Comparison of ENCODE assay signal across 8 cellular contexts in the genomic region with DNA sequence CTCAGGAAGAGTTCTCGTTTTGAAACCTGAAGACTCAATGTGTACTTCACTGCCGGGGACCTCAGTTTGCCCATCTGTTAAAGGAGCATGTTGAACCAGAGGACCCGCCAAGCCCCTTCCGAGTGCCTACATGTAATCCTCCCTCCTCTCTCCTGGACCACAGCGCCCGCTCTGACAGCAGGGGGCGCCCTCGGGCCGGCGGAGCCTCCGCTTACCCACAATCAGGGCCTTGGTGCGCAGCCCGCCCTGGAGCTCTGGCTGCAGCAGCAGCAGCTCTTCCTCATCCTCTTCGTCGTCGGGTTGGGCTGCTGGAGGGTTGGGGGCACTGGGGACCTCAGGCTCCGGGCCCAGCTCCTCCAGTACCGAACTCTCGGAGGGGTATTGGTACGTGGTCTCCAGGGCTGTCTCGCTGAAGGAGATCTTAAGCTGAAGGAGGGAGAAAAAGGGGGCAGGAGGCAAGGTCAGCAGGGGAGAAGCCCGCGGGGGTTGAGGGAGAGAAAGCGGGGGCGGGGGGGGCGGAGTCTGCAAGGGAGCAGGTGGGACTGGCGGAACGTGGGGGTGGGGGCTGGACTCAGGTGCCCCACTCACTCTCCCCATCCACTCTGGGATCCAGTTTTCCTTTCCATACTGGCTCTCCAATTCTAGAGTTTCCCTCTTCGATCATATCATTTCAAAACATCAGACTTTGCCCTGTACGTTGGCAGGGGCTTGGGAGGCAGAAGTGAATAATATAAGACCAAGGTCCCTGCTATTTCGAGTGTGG. TPM values are rescaled to one million over a fixed set of nuclear protein-coding genes. Genes with fewer than 3 reads are reported as not detected.
A peak's percentile ranks its signal among the peaks of the same experiment; 100 is the strongest.
DNase-seq lines count a peak whose midpoint lies in the region; ATAC-seq and TF ChIP-seq lines count a peak whose summit lies in the region.

No MANE protein-coding gene starts in this region.

- no peak overlapping the region for H2AFZ ChIP-seq in MM.1S (ENCODE audit: low read length)

- H3K9me2 ChIP-seq in MM.1S (replicated peaks; ENCODE audit: insufficient read depth, low read length) = no peaks in the 10 kb centered on the region

- H3K9me3 ChIP-seq in MM.1S (replicated peaks; ENCODE audit: insufficient read depth, low read length) = no peaks in the 10 kb centered on the region

- H3K36me3 ChIP-seq in MM.1S (replicated peaks; ENCODE audit: insufficient read depth, low read length) = 0 out of 2 replicates have a peak, but pooled peaks cover 3% of the 10 kb centered on the region

- peak overlapping the region; percentile 72; the same call in 1 of the 2 replicates for H3K4me2 ChIP-seq in MM.1S (ENCODE audit: low read depth, low read length)

- no peaks in the 10 kb centered on the region for H3K27me3 Mint-ChIP-seq in type B pancreatic cell

- H3K27me3 ChIP-seq in MM.1S (replicated peaks; ENCODE audit: insufficient read depth, low read length) = no peaks in the 10 kb centered on the region

- peaks cover 61% of the 10 kb centered on the region for H3K79me2 ChIP-seq in MM.1S (ENCODE audit: low read length)

- peaks cover 35% of the 10 kb centered on the region for H3F3A ChIP-seq in MM.1S (ENCODE audit: insufficient read depth, low read length)

- H3K36me3 Mint-ChIP-seq in type B pancreatic cell = peaks cover 9% of the 10 kb centered on the region

- H3K9me3 Mint-ChIP-seq in type B pancreatic cell = no peaks in the 10 kb centered on the region

- H3K4me3 Mint-ChIP-seq in type B pancreatic cell = peak overlapping the region; percentile 31

- no peak overlapping the region for H3K27ac Mint-ChIP-seq in type B pancreatic cell

- TF ChIP-seq CTCF in 22Rv1 (IDR thresholded peaks at IDR 0.05) = peak; percentile 98
- peak; percentile 96 for TF ChIP-seq CTCF in MM.1S (IDR thresholded peaks at IDR 0.05; ENCODE audit: low read length)
- TF ChIP-seq CTCF in type B pancreatic cell (conservative IDR thresholded peaks at IDR 0.05) = peak; percentile 97

- H3K27ac ChIP-seq in 22Rv1 (no peak overlapping the region), MM.1S (ENCODE audit: low read length) (no peak overlapping the region)

- H3K4me1 ChIP-seq in MM.1S (ENCODE audit: low read length) = peaks cover 23% of the 10 kb centered on the region

- H3K4me1 Mint-ChIP-seq in type B pancreatic cell (ENCODE audit: unreplicated experiment) = peaks cover 33% of the 10 kb centered on the region

- no peaks in the 10 kb centered on the region for H4K20me1 ChIP-seq in MM.1S (ENCODE audit: insufficient read depth, low read length)

- DNase-seq in MM.1S (peak; percentile 81), SW480 (ENCODE audit: low spot score) (peak; percentile 40), cardiac septum (ENCODE audit: low spot score) (peak; percentile 96), posterior vena cava (ENCODE audit: low spot score) (peak; percentile 96), type B pancreatic cell (ENCODE audit: extremely low spot score, unreplicated experiment) (peak; percentile 94)
- DNase-seq in activated naive CD8-positive, alpha-beta T cell treated with anti-CD3 and anti-CD28 coated beads, Interleukin-2, amount 50 U/mL, for 16 hours (ENCODE audit: low read depth, low spot score) = peak; percentile 81

- H3K9ac ChIP-seq in MM.1S (ENCODE audit: low read length) = no peak overlapping the region

- intact Hi-C loops in cardiac septum (cut with DNase I) = loop anchor here (1.0 to 5.0 kb wide), 2 partner anchors 43 to 203 kb away; partner anchors contain the start of gene DDR1
- intact Hi-C loops in posterior vena cava (cut with DNase I) = loop anchor here in 1 of 2 donors (2.0 kb wide), 1 partner anchor 44 kb away; no protein-coding TSS in a partner anchor

- H3K4me3 ChIP-seq in MM.1S (ENCODE audit: low read length) = no peak overlapping the region

- peak; percentile 46 for ATAC-seq in GM18498 (IDR thresholded peaks at IDR 0.05; ENCODE audit: unreplicated experiment)

RNA-seq across cellular contexts. Expression of gene DHX16, which starts 6.3 kb away (rescaled TPM):
- total RNA-seq in cardiac septum = 21.6 TPM
- total RNA-seq in posterior vena cava = 10 to 100 TPM; 17.6 to 22.5 TPM
- 29.0 and 29.6 TPM in 2 replicates for total RNA-seq in type B pancreatic cell (ENCODE audit: low replicate concordance)

RNA-seq across cellular contexts. Expression of gene PPP1R18, which starts 7.3 kb away (rescaled TPM):
- total RNA-seq in cardiac septum (37.7 TPM), posterior vena cava (100 to 1,000 TPM in 1 of 2 donors, 10 to 100 TPM in 1; 70.0 to 111 TPM), type B pancreatic cell (ENCODE audit: low replicate concordance) (16.8 and 33.1 TPM in 2 replicates)

RNA-seq across cellular contexts. Expression of gene NRM, which starts 11.6 kb away (rescaled TPM):
- 4.3 TPM for total RNA-seq in cardiac septum
- total RNA-seq in posterior vena cava = 10 to 100 TPM; 14.6 to 15.5 TPM
- total RNA-seq in type B pancreatic cell (ENCODE audit: low replicate concordance) = 21.8 and 48.9 TPM in 2 replicates

RNA-seq across cellular contexts. Expression of gene C6orf136, which starts 32.2 kb away (rescaled TPM):
- 49.1 TPM for total RNA-seq in cardiac septum
- 10 to 100 TPM in 1 of 2 donors, 1 to 10 TPM in 1; 8.5 to 13.4 TPM for total RNA-seq in posterior vena cava
- total RNA-seq in type B pancreatic cell (ENCODE audit: low replicate concordance) = 16.0 and 27.1 TPM in 2 replicates

RNA-seq across cellular contexts. Expression of gene MDC1, which starts 37.9 kb away (rescaled TPM):
- 23.1 TPM for total RNA-seq in cardiac septum
- total RNA-seq in posterior vena cava = 10 to 100 TPM; 24.4 to 25.0 TPM
- 30.1 and 71.3 TPM in 2 replicates for total RNA-seq in type B pancreatic cell (ENCODE audit: low replicate concordance)

Comparison
In these comparisons a context has a peak if more than half of its experiments do, and no peak if none do; other contexts are left out.
1. DNase-seq: peak in every context shown above with its lines; median percentile 96 in cardiac septum; 96 in posterior vena cava; 94 in type B pancreatic cell; 81 in MM.1S; 81 in activated naive CD8-positive, alpha-beta T cell treated with anti-CD3 and anti-CD28 coated beads, Interleukin-2, amount 50 U/mL, for 16 hours; 40 in SW480.